17 cellular contexts compared by ENCODE assay signal in the genomic region with DNA sequence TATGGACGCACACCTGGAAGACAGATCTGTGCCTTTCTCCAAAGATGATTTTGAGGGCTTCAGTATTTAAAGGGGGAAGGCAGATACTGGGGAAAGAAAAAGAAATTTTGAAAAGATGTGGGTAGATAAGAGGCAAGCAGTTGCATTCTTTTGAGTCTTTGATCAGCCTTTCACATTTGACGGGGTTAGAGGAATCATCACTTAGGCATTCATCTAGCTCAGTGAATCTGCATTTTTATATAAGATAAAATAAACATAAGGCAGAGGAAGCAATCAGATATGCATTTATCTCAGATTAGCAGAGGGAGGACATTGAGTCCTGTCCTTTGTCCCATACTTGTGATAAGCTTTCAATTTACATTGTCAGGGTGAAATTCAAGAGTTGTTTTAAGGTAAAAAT.
DNase-seq lines count a peak whose midpoint lies in the region; ATAC-seq and TF ChIP-seq lines count a peak whose summit lies in the region.
"Had no signal": no experiment of that assay in that cellular context is flagged by ENCODE, and none has a peak within 500 bp of the region (broad histone marks: within the 10 kb centered on the region; RNA-seq: fewer than 3 reads in every experiment).

No MANE protein-coding gene starts in this region.

- peak; percentile 88 for DNase-seq in EL
- DNase-seq in Jurkat, Clone E6-1 (ENCODE audit: low read depth, low spot score): peak; percentile 11
- peak; percentile 67 for DNase-seq in choroid plexus epithelial cell (ENCODE audit: low read depth)
- DNase-seq in mesendoderm: peak; percentile 71
- no peak for DNase-seq in COLO829 (ENCODE audit: low spot score)
- no peak for DNase-seq in NCI-H524 (lab: John Stamatoyannopoulos, UW)
- DNase-seq in HuH-7.5 (ENCODE audit: low spot score): no peak
- DNase-seq: activated CD4-positive, alpha-beta T cell treated with anti-CD3 and anti-CD28 coated beads, Interleukin-2, amount 50 U/mL, for 4 hours; dorsolateral prefrontal cortex; esophagus squamous epithelium; GDM1; hypothalamus; left lung; NCI-H1417 treated with DMSO at 0.1 percent for 48 hours; right cardiac atrium; uterus had no signal

- H4K8ac ChIP-seq in mesendoderm (ENCODE audit: low read depth, low read length): no peak overlapping the region

- H2BK15ac ChIP-seq in mesendoderm (replicated peaks; ENCODE audit: low read depth): no peak overlapping the region

- no peaks in the 10 kb centered on the region for H3K79me2 ChIP-seq in mesendoderm (ENCODE audit: control insufficient read depth, insufficient read depth, low read length)

- H3K4me3 ChIP-seq in Jurkat, Clone E6-1 (ENCODE audit: low read length): no peak overlapping the region
- H3K4me3 ChIP-seq in choroid plexus epithelial cell (ENCODE audit: low read depth, low read length): no peak overlapping the region
- no peak overlapping the region for H3K4me3 ChIP-seq in mesendoderm (ENCODE audit: low read length)
- H3K4me3 ChIP-seq: dorsolateral prefrontal cortex, esophagus squamous epithelium, left lung, uterus had no signal

- H2AK5ac ChIP-seq in mesendoderm (ENCODE audit: low read length): no peak overlapping the region

- no peaks in the 10 kb centered on the region for H3K79me1 ChIP-seq in mesendoderm (ENCODE audit: low read length)

- peak overlapping the region; percentile 23 for H3K18ac ChIP-seq in mesendoderm (ENCODE audit: low read length)

- H3K56ac ChIP-seq in mesendoderm (ENCODE audit: low read length): peak overlapping the region; percentile 3

- no peak overlapping the region for H4K5ac ChIP-seq in mesendoderm (ENCODE audit: low read length)

- no peaks in the 10 kb centered on the region for H3K36me3 ChIP-seq in mesendoderm (ENCODE audit: control insufficient read depth, insufficient read depth, low read length)
- H3K36me3 ChIP-seq: esophagus squamous epithelium, left lung, uterus had no signal

- no peak for TF ChIP-seq CTCF in choroid plexus epithelial cell (conservative IDR thresholded peaks at IDR 0.05; ENCODE audit: low read depth, low read length)

- WGBS in mesendoderm (ENCODE audit: extremely low coverage, insufficient coverage, low lambda C conversion rate): no CpG with 5 or more reads among the region's 2 CpGs

- no peaks in the 10 kb centered on the region for H3K27me3 ChIP-seq in mesendoderm (ENCODE audit: insufficient read depth, low read length, poor library complexity)
- H3K27me3 ChIP-seq: dorsolateral prefrontal cortex, esophagus squamous epithelium, left lung, uterus had no signal

- H3K27ac ChIP-seq in mesendoderm (ENCODE audit: low read depth, low read length): peak overlapping the region; percentile 89
- H3K27ac ChIP-seq: dorsolateral prefrontal cortex, esophagus squamous epithelium, left lung, uterus had no signal

- ATAC-seq in HG03378 (IDR thresholded peaks at IDR 0.05; ENCODE audit: unreplicated experiment): no peak
- ATAC-seq: left lung, right cardiac atrium had no signal

- no peak overlapping the region for H3K9ac ChIP-seq in mesendoderm (ENCODE audit: low read length)

- peaks cover 7% of the 10 kb centered on the region for H3K4me1 ChIP-seq in mesendoderm (ENCODE audit: control insufficient read depth, low read depth, low read length)
- H3K4me1 ChIP-seq: uterus had no signal

- no peak overlapping the region for H3K4ac ChIP-seq in mesendoderm (ENCODE audit: low read depth, low read length)

- H3K23ac ChIP-seq in mesendoderm (ENCODE audit: low read length): no peak overlapping the region

- no peak overlapping the region for H3K4me2 ChIP-seq in mesendoderm (ENCODE audit: low read length)

- no peak overlapping the region for H2BK120ac ChIP-seq in mesendoderm (ENCODE audit: low read depth, low read length)

- H2BK5ac ChIP-seq in mesendoderm (ENCODE audit: low read length): peak overlapping the region; percentile 73

Comparison
In these comparisons a context has a peak if more than half of its experiments do, and no peak if none do; other contexts are left out.
1. DNase-seq: peak in EL (single experiment), Jurkat, Clone E6-1 (single experiment), choroid plexus epithelial cell (single experiment) and mesendoderm (single experiment); none in COLO829 (single experiment), NCI-H524 (0 of 2) and HuH-7.5 (single experiment).